In genomic region chr2:59282374-59283057, GRCh38 we compare ENCODE assay signal across 16 cellular contexts.
DNase-seq lines count a peak whose midpoint lies in the region; ATAC-seq and TF ChIP-seq lines count a peak whose summit lies in the region.
"Had no signal": no experiment of that assay in that cellular context is flagged by ENCODE, and none has a peak within 500 bp of the region (broad histone marks: within the 10 kb centered on the region; RNA-seq: fewer than 3 reads in every experiment).

No MANE protein-coding gene starts in this region.

- no peaks in the 10 kb centered on the region for H3K79me2 ChIP-seq in hepatocyte

- no peaks in the 10 kb centered on the region for H3K36me3 ChIP-seq in hepatocyte (replicated peaks; ENCODE audit: insufficient read depth, low read depth)
- H3K36me3 ChIP-seq: BLaER1 had no signal

- no peak overlapping the region for H3K4me3 ChIP-seq in hepatocyte
- H3K4me3 ChIP-seq: BLaER1, GM23248 had no signal

- TF ChIP-seq CTCF in hepatocyte (IDR thresholded peaks at IDR 0.05; ENCODE audit: poor library complexity): no peak

- H3K9me3 ChIP-seq in hepatocyte (ENCODE audit: low read depth): no peaks in the 10 kb centered on the region
- H3K9me3 ChIP-seq: BLaER1 had no signal

- ATAC-seq in SK-N-SH treated with all-trans-retinoic acid at 6 μM for 48 hours (no peak), GM21367 (IDR thresholded peaks at IDR 0.05; ENCODE audit: unreplicated experiment) (no peak), GM19035 (IDR thresholded peaks at IDR 0.05; ENCODE audit: unreplicated experiment) (no peak), HG03196 (IDR thresholded peaks at IDR 0.05; ENCODE audit: unreplicated experiment) (no peak)
- ATAC-seq: HCT116 had no signal

- DNase-seq in NCI-H526 treated with DMSO at 0.1 percent for 48 hours (lab: John Stamatoyannopoulos, UW): peak; percentile 53
- DNase-seq in NCI-H526 (lab: John Stamatoyannopoulos, UW): no peak
- no peak for DNase-seq in hepatocyte (ENCODE audit: low spot score)
- DNase-seq: 8988T; Calu3; CD4-positive, alpha-beta memory T cell; DMS79 treated with DMSO at 0.1 percent for 48 hours; GF-D8; GM23248; HFFc6 had no signal

- H3K4me2 ChIP-seq in hepatocyte: no peak overlapping the region
- H3K4me2 ChIP-seq: BLaER1 had no signal

- no peaks in the 10 kb centered on the region for H3K27me3 ChIP-seq in hepatocyte
- H3K27me3 ChIP-seq: BLaER1 had no signal

- no peak overlapping the region for H3K27ac ChIP-seq in hepatocyte
- H3K27ac ChIP-seq: BLaER1, GM23248 had no signal

- 74% methylated on average over 6 of the region's 6 CpGs for WGBS in hepatocyte (ENCODE audit: low lambda C conversion rate, missing lambda C conversion rate)

- H3K4me1 ChIP-seq in hepatocyte (ENCODE audit: insufficient read depth): no peaks in the 10 kb centered on the region

- H2AFZ ChIP-seq in hepatocyte: peak overlapping the region; percentile 47
- H2AFZ ChIP-seq: GM23248 had no signal

- no peaks in the 10 kb centered on the region for H3K9me2 ChIP-seq in hepatocyte (replicated peaks; ENCODE audit: insufficient read depth)

- H4K20me1 ChIP-seq in hepatocyte (ENCODE audit: insufficient read depth, poor library complexity, severe bottlenecking): no peaks in the 10 kb centered on the region
- H4K20me1 ChIP-seq: BLaER1 had no signal

TF ChIP-seq in SK-N-SH treated with all-trans-retinoic acid at 6 μM for 48 hours, 23 proteins besides CTCF, POLR2A, EP300 and RAD21:
- TF ChIP-seq TSHZ2 (CRISPR knock-in tag; IDR thresholded peaks at IDR 0.05): peak; percentile 72; the same call in 1 of the 2 replicates
- TF ChIP-seq ISL1 (CRISPR knock-in tag; IDR thresholded peaks at IDR 0.05): peak; percentile 32; the same call in 1 of the 2 replicates
- no peak for TF ChIP-seq GLIS3 (CRISPR knock-in tag; IDR thresholded peaks at IDR 0.05)
- TF ChIP-seq ZC3H10 (CRISPR knock-in tag; IDR thresholded peaks at IDR 0.05): no peak
